Comparison of ENCODE assay signal across 18 cellular contexts in the genomic region with DNA sequence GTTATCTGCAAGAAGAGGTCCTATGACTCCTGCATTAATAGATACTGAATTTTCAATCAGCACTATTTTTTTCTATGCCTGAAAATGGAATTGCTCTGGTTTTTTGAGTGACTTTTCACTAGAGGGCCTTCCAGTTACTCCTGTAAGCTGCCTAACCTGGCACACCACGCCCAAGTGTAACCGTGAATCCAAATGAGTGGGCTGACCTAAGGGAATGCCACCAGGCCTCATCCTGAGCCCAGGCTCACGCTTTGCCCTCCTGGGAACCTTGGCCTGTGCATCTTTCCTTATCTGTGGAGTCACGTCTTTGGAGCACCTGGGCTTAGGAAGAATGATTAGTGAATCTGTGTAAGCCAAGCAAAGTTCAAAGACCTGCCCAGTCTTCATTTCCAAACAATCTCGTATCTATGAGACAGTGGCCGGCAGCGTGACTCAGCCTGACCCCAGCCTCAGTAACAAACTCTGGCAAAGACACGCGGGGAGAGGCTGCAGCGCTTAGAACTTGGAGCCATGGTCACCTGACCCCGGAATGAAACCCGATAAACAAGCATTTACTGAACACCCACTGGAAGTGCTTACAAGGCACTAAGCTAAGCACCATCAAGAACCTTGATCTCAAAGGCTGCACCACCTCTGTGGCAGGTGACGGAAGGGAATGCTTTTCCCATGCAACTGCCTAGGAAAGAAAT. TPM values are rescaled to one million over a fixed set of nuclear protein-coding genes. Genes with fewer than 3 reads are reported as not detected.
"Had no signal": no experiment of that assay in that cellular context is flagged by ENCODE, and none has a peak within 500 bp of the region (broad histone marks: within the 10 kb centered on the region; RNA-seq: fewer than 3 reads in every experiment).

No MANE protein-coding gene starts in this region.

RNA-seq across cellular contexts. Expression of gene SLC2A7, which starts 32.1 kb away (rescaled TPM):
- total RNA-seq: activated CD4-positive, alpha-beta memory T cell treated with anti-CD3 and anti-CD28 coated beads for 36 hours; activated CD4-positive, alpha-beta T cell treated with anti-CD3 and anti-CD28 coated beads for 36 hours; activated CD4-positive, alpha-beta T cell treated with anti-CD3 and anti-CD28 coated beads, Interleukin-2, amount 10 ng/mL, durations not matched to agents 24 days and 14 days; activated CD8-positive, alpha-beta memory T cell treated with anti-CD3 and anti-CD28 coated beads for 36 hours; activated CD8-positive, alpha-beta memory T cell treated with anti-CD3 and anti-CD28 coated beads, Interleukin-2, amount 10 ng/mL, durations not matched to agents 7 days and 5 days; activated naive CD4-positive, alpha-beta T cell treated with anti-CD3 and anti-CD28 coated beads for 36 hours; activated T-helper 1 cell treated with anti-CD3 and anti-CD28 coated beads, Interleukin-12 subunit alpha, Interleukin-12 subunit beta, Interleukin-2, Interleukin-4 antibody, amounts not matched to agents 30 ng/mL and 10 ng/mL and 1 ng/mL, durations not matched to agents 14 hours and 24 hours and 36 hours; activated T-helper 2 cell treated with anti-CD3 and anti-CD28 coated beads, Interferon-gamma antibody, Interleukin-2, Interleukin-4, amounts not matched to agents 10 μg/mL and 5 μg/mL and 100 μg/mL, durations not matched to agents 14 hours and 24 hours and 36 hours; adrenal gland; aorta; breast epithelium; cardiac septum; cerebellum; endodermal cell; esophagus muscularis mucosa; foreskin keratinocyte; gastrocnemius medialis; T-helper 1 cell treated with Interleukin-12 subunit alpha and Interleukin-12 subunit beta and Interleukin-4 antibody, amounts not matched to agents 30 ng/mL and 1 ng/mL, for 36 hours had no signal
- polyA plus RNA-seq: adrenal gland, aorta, foreskin keratinocyte had no signal

RNA-seq across cellular contexts. Expression of gene CA6, which starts 48.5 kb away (rescaled TPM):
- total RNA-seq: adrenal gland, aorta, breast epithelium, cardiac septum, cerebellum, endodermal cell, esophagus muscularis mucosa, foreskin keratinocyte, gastrocnemius medialis had no signal
- polyA plus RNA-seq: adrenal gland, aorta, foreskin keratinocyte had no signal
